In the genomic region with DNA sequence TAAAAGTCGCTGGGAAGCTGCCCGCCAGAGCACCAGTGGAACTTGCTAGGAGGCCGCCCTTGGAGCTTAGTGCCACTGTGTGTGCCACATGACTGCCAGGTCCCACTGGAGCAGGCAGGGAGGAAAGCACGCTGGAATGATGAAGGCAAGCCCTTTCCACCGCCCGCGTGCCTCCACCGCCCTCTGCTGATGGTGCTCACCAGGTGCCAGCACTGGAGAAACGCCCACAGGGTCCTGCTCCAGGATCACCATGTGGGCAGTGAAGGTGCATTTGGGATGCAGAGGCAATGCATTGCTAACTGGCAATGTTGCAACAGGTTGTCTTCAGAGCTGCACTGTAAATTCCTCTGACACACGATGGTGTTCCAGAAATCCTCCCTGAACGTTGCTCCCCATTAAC, we compare ENCODE assay signal across 18 cellular contexts.
"Had no signal": no experiment of that assay in that cellular context is flagged by ENCODE, and none has a peak within 500 bp of the region (broad histone marks: within the 10 kb centered on the region; RNA-seq: fewer than 3 reads in every experiment).

No MANE protein-coding gene starts in this region.

- H3K27me3 ChIP-seq: foreskin keratinocyte, neural progenitor cell, sigmoid colon, suprapubic skin had no signal

- H3K4me3 Mint-ChIP-seq: activated CD4-positive, alpha-beta memory T cell treated with anti-CD3 and anti-CD28 coated beads for 36 hours; activated CD4-positive, alpha-beta T cell treated with anti-CD3 and anti-CD28 coated beads for 36 hours; activated T-cell treated with anti-CD3 and anti-CD28 coated beads, Interleukin-2, amount 50 U/mL, for 72 hours; central memory CD8-positive, alpha-beta T cell; naive B cell; neural progenitor cell; stimulated activated naive CD8-positive, alpha-beta T cell treated with anti-CD3 and anti-CD28 coated beads, Interleukin-15, Interleukin-2, amounts not matched to agents 100 ng/mL and 50 ng/mL, for 24 hours had no signal

- H3K4me2 ChIP-seq: neural progenitor cell had no signal

- H3K4me1 Mint-ChIP-seq: activated CD4-positive, alpha-beta T cell treated with anti-CD3 and anti-CD28 coated beads for 36 hours; central memory CD8-positive, alpha-beta T cell had no signal

- H3K9ac ChIP-seq: neural progenitor cell had no signal

- DNase-seq: activated CD4-positive, alpha-beta memory T cell treated with anti-CD3 and anti-CD28 coated beads for 36 hours; activated CD4-positive, alpha-beta T cell treated with anti-CD3 and anti-CD28 coated beads for 36 hours; activated gamma-delta T cell; activated T-cell treated with anti-CD3 and anti-CD28 coated beads, Interleukin-2, amount 50 U/mL, for 72 hours; foreskin keratinocyte; glutamatergic neuron; hypothalamus; left ventricle myocardium inferior; naive B cell; sigmoid colon; spleen; T-helper 9 cell had no signal

- ATAC-seq: activated CD4-positive, alpha-beta T cell treated with anti-CD3 and anti-CD28 coated beads for 36 hours; activated naive CD4-positive, alpha-beta T cell treated with anti-CD3 and anti-CD28 coated beads, Interleukin-2, amount 50 U/mL, for 72 hours; activated T-cell treated with anti-CD3 and anti-CD28 coated beads, Interleukin-2, amount 50 U/mL, for 72 hours; foreskin keratinocyte had no signal

- H3K27ac Mint-ChIP-seq: activated CD4-positive, alpha-beta memory T cell treated with anti-CD3 and anti-CD28 coated beads for 36 hours; activated CD4-positive, alpha-beta T cell treated with anti-CD3 and anti-CD28 coated beads for 36 hours; activated naive CD4-positive, alpha-beta T cell treated with anti-CD3 and anti-CD28 coated beads, Interleukin-2, amount 50 U/mL, for 72 hours; activated T-cell treated with anti-CD3 and anti-CD28 coated beads, Interleukin-2, amount 50 U/mL, for 72 hours; neural progenitor cell; stimulated activated naive CD8-positive, alpha-beta T cell treated with anti-CD3 and anti-CD28 coated beads, Interleukin-15, Interleukin-2, amounts not matched to agents 100 ng/mL and 50 ng/mL, for 24 hours had no signal

- H3K27ac ChIP-seq: coronary artery, foreskin keratinocyte, left ventricle myocardium inferior, neural progenitor cell, sigmoid colon, spleen, suprapubic skin had no signal

- H2AFZ ChIP-seq: neural progenitor cell had no signal

- H3K36me3 ChIP-seq: left ventricle myocardium inferior, neural progenitor cell, sigmoid colon, spleen, suprapubic skin had no signal

- H3K9me3 Mint-ChIP-seq: activated CD4-positive, alpha-beta memory T cell treated with anti-CD3 and anti-CD28 coated beads for 36 hours; activated naive CD4-positive, alpha-beta T cell treated with anti-CD3 and anti-CD28 coated beads, Interleukin-2, amount 50 U/mL, for 72 hours; activated T-cell treated with anti-CD3 and anti-CD28 coated beads, Interleukin-2, amount 50 U/mL, for 72 hours; central memory CD8-positive, alpha-beta T cell; stimulated activated naive CD8-positive, alpha-beta T cell treated with anti-CD3 and anti-CD28 coated beads, Interleukin-15, Interleukin-2, amounts not matched to agents 100 ng/mL and 50 ng/mL, for 24 hours had no signal

- H3K9me3 ChIP-seq: left ventricle myocardium inferior, sigmoid colon, spleen, suprapubic skin had no signal

- H3K4me3 ChIP-seq: coronary artery, left ventricle myocardium inferior, neural progenitor cell, sigmoid colon, spleen, suprapubic skin had no signal

- H3K36me3 Mint-ChIP-seq: activated CD4-positive, alpha-beta memory T cell treated with anti-CD3 and anti-CD28 coated beads for 36 hours; activated naive CD4-positive, alpha-beta T cell treated with anti-CD3 and anti-CD28 coated beads, Interleukin-2, amount 50 U/mL, for 72 hours had no signal

- H3K4me1 ChIP-seq: left ventricle myocardium inferior, neural progenitor cell, sigmoid colon, spleen, suprapubic skin had no signal
